Comparison of ENCODE assay signal across 7 cellular contexts in genomic region chr9:125239631-125240597, GRCh38. TPM values are rescaled to one million over a fixed set of nuclear protein-coding genes. Genes with fewer than 3 reads are reported as not detected.
DNase-seq lines count a peak whose midpoint lies in the region; ATAC-seq, FAIRE-seq and TF ChIP-seq lines count a peak whose summit lies in the region.

No MANE protein-coding gene starts in this region.

- DNase-seq in activated naive CD8-positive, alpha-beta T cell treated with anti-CD3 and anti-CD28 coated beads for 36 hours, result no peak
- no peak for DNase-seq in keratinocyte (ENCODE audit: low read depth, low spot score)
- DNase-seq in stomach, result no peak
- no peak for DNase-seq in HCEC 1CT
- DNase-seq in ACHN, result no peak

- no peaks in the 10 kb centered on the region for H3K9me3 ChIP-seq in HUES64 (ENCODE audit: insufficient read depth, low read depth, low read length)
- H3K9me3 ChIP-seq in keratinocyte (ENCODE audit: control insufficient read depth, low read depth, low read length), result no peaks in the 10 kb centered on the region
- H3K9me3 ChIP-seq in stomach, result no peaks in the 10 kb centered on the region

- H3K27me3 Mint-ChIP-seq in activated naive CD8-positive, alpha-beta T cell treated with anti-CD3 and anti-CD28 coated beads for 36 hours, result peaks cover 10% of the 10 kb centered on the region

- no peak for TF ChIP-seq POLR2A in stomach (IDR thresholded peaks at IDR 0.05)

- H3K4me1 ChIP-seq in HUES64 (ENCODE audit: insufficient read depth, low read length) (peaks cover 14% of the 10 kb centered on the region; the same call in 1 of the 2 replicates), keratinocyte (ENCODE audit: control insufficient read depth, extremely low read depth, insufficient read depth, low read length) (peaks cover 43% of the 10 kb centered on the region), stomach (peaks cover 45 to 72% (median 59%) of the 10 kb centered on the region in 4 donors)

- no peaks in the 10 kb centered on the region for H3K9me1 ChIP-seq in keratinocyte (ENCODE audit: control insufficient read depth, extremely low read depth, insufficient read depth, low read length)

- peak overlapping the region; percentile 89 for H3K4me3 ChIP-seq in HUES64 (ENCODE audit: low read length)
- H3K4me3 ChIP-seq in keratinocyte (ENCODE audit: control insufficient read depth in 2 of 3, extremely low read depth in 1 of 3, insufficient read depth in 2 of 3, low read depth in 1 of 3, low read length in 3 of 3), result peak overlapping the region; percentile 99
- H3K4me3 ChIP-seq in stomach, result peak overlapping the region; percentile 73 to 93 (median 80)

- no peaks in the 10 kb centered on the region for H3K9me3 Mint-ChIP-seq in activated naive CD8-positive, alpha-beta T cell treated with anti-CD3 and anti-CD28 coated beads for 36 hours

- H2AFZ ChIP-seq in keratinocyte (ENCODE audit: control insufficient read depth, low read length), result no peak overlapping the region

- WGBS in HUES64, result 59% methylated on average over 6 of the region's 8 CpGs
- 6 to 15% (median 7%) methylated on average over 8 of the region's 8 CpGs for WGBS in stomach, 5 donors

- no peak for TF ChIP-seq EP300 in stomach (IDR thresholded peaks at IDR 0.05)

- peak overlapping the region; percentile 84 for H3K4me2 ChIP-seq in keratinocyte (ENCODE audit: control insufficient read depth, extremely low read depth, insufficient read depth, low read depth, low read length)

- H4K20me1 ChIP-seq in keratinocyte (ENCODE audit: control insufficient read depth, extremely low read depth, insufficient read depth, low read length), result peaks cover 43% of the 10 kb centered on the region

- TF ChIP-seq CTCF in keratinocyte (optimal IDR thresholded peaks at IDR 0.05 in 1 of 3, IDR thresholded peaks at IDR 0.05 in 1 of 3, conservative IDR thresholded peaks at IDR 0.05 in 1 of 3; ENCODE audit: extremely low read depth in 1 of 3, insufficient read depth in 2 of 3, low read length in 3 of 3), result no peak
- TF ChIP-seq CTCF in stomach (IDR thresholded peaks at IDR 0.05), result no peak

- FAIRE-seq in keratinocyte (lab: Jason Lieb, UNC), result no peak

- dilution Hi-C loops in keratinocyte (cut with MboI; ENCODE audit: extremely low pct_ligation_motif_present, low sequenced_read_pairs), result no loop called here

- H3K27me3 ChIP-seq in HUES64 (ENCODE audit: insufficient read depth, low read length) (no peaks in the 10 kb centered on the region), keratinocyte (ENCODE audit: control insufficient read depth, extremely low read depth, insufficient read depth, low read length) (no peaks in the 10 kb centered on the region), stomach (no peaks in the 10 kb centered on the region)

- peaks cover 56% of the 10 kb centered on the region for H3K36me3 ChIP-seq in HUES64 (ENCODE audit: insufficient read depth, low read length)
- H3K36me3 ChIP-seq in keratinocyte (ENCODE audit: control insufficient read depth in 2 of 2, extremely low read depth in 1 of 2, insufficient read depth in 2 of 2, low read length in 2 of 2), result peaks cover 21 to 40% of the 10 kb centered on the region in 2 experiments
- peaks cover 40 to 54% (median 49%) of the 10 kb centered on the region in 4 donors for H3K36me3 ChIP-seq in stomach

- peaks cover 66% of the 10 kb centered on the region for H3K36me3 Mint-ChIP-seq in activated naive CD8-positive, alpha-beta T cell treated with anti-CD3 and anti-CD28 coated beads for 36 hours

- peaks cover 61% of the 10 kb centered on the region for H3K79me2 ChIP-seq in keratinocyte (ENCODE audit: control insufficient read depth, insufficient read depth, low read length)

- H3K27ac ChIP-seq in HUES64 (ENCODE audit: low read depth, low read length) (peak overlapping the region; percentile 88; the same call in 1 of the 2 replicates), keratinocyte (ENCODE audit: control insufficient read depth, insufficient read depth, low read length) (peak overlapping the region; percentile 94), stomach (peak overlapping the region in 4 of 5 donors; percentile 94 to 97 (median 96))

- in situ Hi-C loops in ACHN (cut with HindIII; ENCODE audit: low pct_ligation_motif_present, low pct_unique_long_range_greater_than_20kb, low sequenced_read_pairs), result no loop called here

- intact Hi-C loops in stomach (cut with DNase I; ENCODE audit: low total_unique reads), result no loop called here

- peaks cover 67% of the 10 kb centered on the region for H3K4me1 Mint-ChIP-seq in activated naive CD8-positive, alpha-beta T cell treated with anti-CD3 and anti-CD28 coated beads for 36 hours

- no peak for ATAC-seq in GM18909 (IDR thresholded peaks at IDR 0.05; ENCODE audit: poor library complexity, unreplicated experiment)

- peak overlapping the region; percentile 97 for H3K9ac ChIP-seq in HUES64 (ENCODE audit: low read depth, low read length)
- H3K9ac ChIP-seq in keratinocyte (ENCODE audit: control insufficient read depth, extremely low read depth, insufficient read depth, low read length), result peak overlapping the region; percentile 99

- peak overlapping the region; percentile 99 for H3K27ac Mint-ChIP-seq in activated naive CD8-positive, alpha-beta T cell treated with anti-CD3 and anti-CD28 coated beads for 36 hours

- peak overlapping the region; percentile 100 for H3K4me3 Mint-ChIP-seq in activated naive CD8-positive, alpha-beta T cell treated with anti-CD3 and anti-CD28 coated beads for 36 hours

RNA-seq across cellular contexts. Expression of gene HSPA5, which starts 1.2 kb away (rescaled TPM):
- polyA plus RNA-seq in HUES64 (2013, experiment 1 of 2), result 258 TPM
- 242 TPM for polyA plus RNA-seq in HUES64 (2013, experiment 2 of 2)
- 100 to 1,000 TPM; 242 TPM for total RNA-seq in activated naive CD8-positive, alpha-beta T cell treated with anti-CD3 and anti-CD28 coated beads for 36 hours
- polyA plus RNA-seq in keratinocyte (138 to 378 TPM (median 274 TPM) in 3 replicates), stomach (10 to 100 TPM; 21.5 to 99.3 (median 61.0) TPM)
- polyA plus RNA-seq in keratinocyte (2011; ENCODE audit: low read depth), result 591 TPM
- 61.0 and 96.2 TPM in 2 replicates for polyA plus RNA-seq in keratinocyte (2011; cell fraction: cytosol; rRNA removed)
- 423 and 629 TPM in 2 replicates for polyA plus RNA-seq in keratinocyte (2011; cell fraction: nucleus; rRNA removed)
- 480 and 505 TPM in 2 replicates for polyA plus RNA-seq in keratinocyte (2012; ENCODE audit: low replicate concordance)
- 121 to 253 TPM (median 189 TPM) in 3 replicates for polyA minus RNA-seq in keratinocyte
- 141 TPM for polyA minus RNA-seq in keratinocyte (2011; cell fraction: cytosol; rRNA and poly(A)+ RNA removed)
- polyA minus RNA-seq in keratinocyte (2011; cell fraction: nucleus; rRNA and poly(A)+ RNA removed), result 357 and 483 TPM in 2 replicates
- 100 to 1,000 TPM in 3 of 5 donors, 10 to 100 TPM in 2; 40.8 to 142 (median 137) TPM for total RNA-seq in stomach

RNA-seq across cellular contexts. Expression of gene GAPVD1, which starts 21.7 kb away (rescaled TPM):
- polyA plus RNA-seq in HUES64 (2013, experiment 1 of 2), result 16.2 TPM
- 19.3 TPM for polyA plus RNA-seq in HUES64 (2013, experiment 2 of 2)
- total RNA-seq in activated naive CD8-positive, alpha-beta T cell treated with anti-CD3 and anti-CD28 coated beads for 36 hours, result 10 to 100 TPM; 44.0 to 47.1 TPM
- polyA plus RNA-seq in keratinocyte (15.1 to 26.8 TPM (median 23.2 TPM) in 3 replicates), stomach (1 to 10 TPM; 3.9 to 5.0 (median 4.5) TPM)
- polyA plus RNA-seq in keratinocyte (2011; ENCODE audit: low read depth), result 34.1 TPM
- 10.5 and 17.7 TPM in 2 replicates for polyA plus RNA-seq in keratinocyte (2011; cell fraction: cytosol; rRNA removed)
- polyA plus RNA-seq in keratinocyte (2011; cell fraction: nucleus; rRNA removed), result 46.7 and 50.6 TPM in 2 replicates
- 20.8 and 21.7 TPM in 2 replicates for polyA plus RNA-seq in keratinocyte (2012; ENCODE audit: low replicate concordance)
- polyA minus RNA-seq in keratinocyte, result 22.4 to 74.2 TPM (median 39.7 TPM) in 3 replicates
- 37.0 TPM for polyA minus RNA-seq in keratinocyte (2011; cell fraction: cytosol; rRNA and poly(A)+ RNA removed)
- 39.6 and 86.7 TPM in 2 replicates for polyA minus RNA-seq in keratinocyte (2011; cell fraction: nucleus; rRNA and poly(A)+ RNA removed)
- 100 to 1,000 TPM in 2 of 5 donors, 10 to 100 TPM in 3; 25.1 to 140 (median 42.6) TPM for total RNA-seq in stomach

RNA-seq across cellular contexts. Expression of gene RABEPK, which starts 39.6 kb away (rescaled TPM):
- 25.5 TPM for polyA plus RNA-seq in HUES64 (2013, experiment 1 of 2)
- 20.4 TPM for polyA plus RNA-seq in HUES64 (2013, experiment 2 of 2)
- 10 to 100 TPM; 41.1 to 41.6 TPM for total RNA-seq in activated naive CD8-positive, alpha-beta T cell treated with anti-CD3 and anti-CD28 coated beads for 36 hours
- polyA plus RNA-seq in keratinocyte, result 29.7 to 33.4 TPM (median 30.8 TPM) in 3 replicates
- polyA plus RNA-seq in keratinocyte (2011; ENCODE audit: low read depth), result 7.8 TPM
- polyA plus RNA-seq in keratinocyte (2011; cell fraction: cytosol; rRNA removed), result 27.7 and 29.1 TPM in 2 replicates
- polyA plus RNA-seq in keratinocyte (2011; cell fraction: nucleus; rRNA removed), result 16.9 and 17.8 TPM in 2 replicates
- 19.0 and 26.9 TPM in 2 replicates for polyA plus RNA-seq in keratinocyte (2012; ENCODE audit: low replicate concordance)
- polyA minus RNA-seq in keratinocyte, result 16.3 to 23.5 TPM (median 20.6 TPM) in 3 replicates
- 14.2 TPM for polyA minus RNA-seq in keratinocyte (2011; cell fraction: cytosol; rRNA and poly(A)+ RNA removed)
- polyA minus RNA-seq in keratinocyte (2011; cell fraction: nucleus; rRNA and poly(A)+ RNA removed), result 4.5 and 6.6 TPM in 2 replicates
- 10 to 100 TPM; 11.2 to 32.6 (median 12.7) TPM for total RNA-seq in stomach
- 10 to 100 TPM; 17.4 to 18.8 (median 17.9) TPM for polyA plus RNA-seq in stomach

RNA-seq across cellular contexts. Expression of gene PPP6C, which starts 50.3 kb away (rescaled TPM):
- polyA plus RNA-seq in HUES64 (2013, experiment 1 of 2), result 26.3 TPM
- 27.4 TPM for polyA plus RNA-seq in HUES64 (2013, experiment 2 of 2)
- 10 to 100 TPM; 47.6 to 48.8 TPM for total RNA-seq in activated naive CD8-positive, alpha-beta T cell treated with anti-CD3 and anti-CD28 coated beads for 36 hours
- polyA plus RNA-seq in keratinocyte (18.5 to 35.9 TPM (median 28.5 TPM) in 3 replicates), stomach (10 to 100 TPM; 19.0 to 32.2 (median 20.9) TPM)
- polyA plus RNA-seq in keratinocyte (2011; ENCODE audit: low read depth), result 8.1 TPM
- 19.9 and 41.8 TPM in 2 replicates for polyA plus RNA-seq in keratinocyte (2011; cell fraction: cytosol; rRNA removed)
- polyA plus RNA-seq in keratinocyte (2011; cell fraction: nucleus; rRNA removed), result 14.3 and 17.7 TPM in 2 replicates
- 22.4 and 22.7 TPM in 2 replicates for polyA plus RNA-seq in keratinocyte (2012; ENCODE audit: low replicate concordance)
- polyA minus RNA-seq in keratinocyte, result 5.8 to 33.9 TPM (median 15.6 TPM) in 3 replicates
- 18.8 TPM for polyA minus RNA-seq in keratinocyte (2011; cell fraction: cytosol; rRNA and poly(A)+ RNA removed)
- polyA minus RNA-seq in keratinocyte (2011; cell fraction: nucleus; rRNA and poly(A)+ RNA removed), result 6.8 and 10.5 TPM in 2 replicates
- 10 to 100 TPM in 4 of 5 donors, 1 to 10 TPM in 1; 4.6 to 62.0 (median 28.8) TPM for total RNA-seq in stomach
